In genomic region chr12:77213316-77213715, GRCh38 we compare ENCODE assay signal across 18 cellular contexts.
DNase-seq lines count a peak whose midpoint lies in the region; ATAC-seq, FAIRE-seq and TF ChIP-seq lines count a peak whose summit lies in the region.
"Had no signal": no experiment of that assay in that cellular context is flagged by ENCODE, and none has a peak within 500 bp of the region (broad histone marks: within the 10 kb centered on the region; RNA-seq: fewer than 3 reads in every experiment).

No MANE protein-coding gene starts in this region.

- H3K9me3 Mint-ChIP-seq in astrocyte (ENCODE audit: unreplicated experiment): peaks cover 15% of the 10 kb centered on the region

- H3K36me3 Mint-ChIP-seq in astrocyte (ENCODE audit: low read depth, unreplicated experiment): no peaks in the 10 kb centered on the region
- H3K36me3 Mint-ChIP-seq: activated CD8-positive, alpha-beta memory T cell treated with anti-CD3 and anti-CD28 coated beads, Interleukin-2, amount 10 ng/mL, durations not matched to agents 7 days and 5 days had no signal

- no peak for FAIRE-seq in astrocyte (lab: Jason Lieb, UNC)

- POLR2A ChIA-PET in RWPE1 (lab: Yijun Ruan, JAX; ENCODE audit: low non-redundant PET): no interaction called here

- H3K79me2 ChIP-seq in astrocyte (ENCODE audit: insufficient read depth, low read length): no peaks in the 10 kb centered on the region

- peak overlapping the region; percentile 53 for H3K4me2 ChIP-seq in astrocyte (ENCODE audit: low read length)
- H3K4me2 ChIP-seq: KMS-11 had no signal

- no peaks in the 10 kb centered on the region for H3K27me3 ChIP-seq in astrocyte (ENCODE audit: insufficient read depth, low read length)
- H3K27me3 ChIP-seq: vagina had no signal

- no peaks in the 10 kb centered on the region for H4K20me1 ChIP-seq in astrocyte (ENCODE audit: insufficient read depth, low read length)

- H2AFZ ChIP-seq in astrocyte (ENCODE audit: low read depth, low read length): peak overlapping the region; percentile 8

- H3K4me1 Mint-ChIP-seq in astrocyte (ENCODE audit: low read depth, unreplicated experiment): peaks cover 7% of the 10 kb centered on the region
- H3K4me1 Mint-ChIP-seq: activated CD8-positive, alpha-beta memory T cell treated with anti-CD3 and anti-CD28 coated beads, Interleukin-2, amount 10 ng/mL, durations not matched to agents 7 days and 5 days; stimulated activated naive CD8-positive, alpha-beta T cell treated with anti-CD3 and anti-CD28 coated beads, Interleukin-15, amount 100 ng/mL, for 72 hours had no signal

- DNase-seq in D341Med (ENCODE audit: low spot score): peak; percentile 24
- peak; percentile 38 for DNase-seq in astrocyte (ENCODE audit: low read depth)
- no peak for DNase-seq in left ventricle myocardium superior
- DNase-seq in retina: peak; percentile 23
- DNase-seq in posterior vena cava (ENCODE audit: low spot score): no peak
- no peak for DNase-seq in RWPE1 (ENCODE audit: low spot score)
- no peak for DNase-seq in activated CD4-positive, CD25-positive, alpha-beta regulatory T cell treated with anti-CD3 and anti-CD28 coated beads, Interleukin-2, amount 50 U/mL, for 72 hours
- DNase-seq: activated CD8-positive, alpha-beta memory T cell treated with anti-CD3 and anti-CD28 coated beads, Interleukin-2, amount 10 ng/mL, durations not matched to agents 7 days and 5 days; DMS 273 treated with DMSO at 0.1 percent for 48 hours; effector CD4-positive, alpha-beta T cell; NCI-H345; SHP77; stimulated activated naive CD8-positive, alpha-beta T cell treated with anti-CD3 and anti-CD28 coated beads, Interleukin-15, amount 100 ng/mL, for 72 hours; T-helper 2 cell had no signal

- CTCF ChIA-PET in RWPE1 (lab: Yijun Ruan, JAX): no interaction called here

- H3K9ac ChIP-seq in astrocyte (ENCODE audit: low read length): no peak overlapping the region
- H3K9ac ChIP-seq: KMS-11 had no signal

- no peak overlapping the region for H3K4me3 Mint-ChIP-seq in astrocyte (ENCODE audit: unreplicated experiment)
- H3K4me3 Mint-ChIP-seq: activated CD8-positive, alpha-beta memory T cell treated with anti-CD3 and anti-CD28 coated beads, Interleukin-2, amount 10 ng/mL, durations not matched to agents 7 days and 5 days; stimulated activated naive CD8-positive, alpha-beta T cell treated with anti-CD3 and anti-CD28 coated beads, Interleukin-15, amount 100 ng/mL, for 72 hours had no signal

- H3K27ac Mint-ChIP-seq in astrocyte (ENCODE audit: unreplicated experiment): no peak overlapping the region
- H3K27ac Mint-ChIP-seq: activated CD8-positive, alpha-beta memory T cell treated with anti-CD3 and anti-CD28 coated beads, Interleukin-2, amount 10 ng/mL, durations not matched to agents 7 days and 5 days; stimulated activated naive CD8-positive, alpha-beta T cell treated with anti-CD3 and anti-CD28 coated beads, Interleukin-15, amount 100 ng/mL, for 72 hours had no signal

- H3K27me3 Mint-ChIP-seq in astrocyte (ENCODE audit: low read depth, unreplicated experiment): no peaks in the 10 kb centered on the region
- H3K27me3 Mint-ChIP-seq: activated CD8-positive, alpha-beta memory T cell treated with anti-CD3 and anti-CD28 coated beads, Interleukin-2, amount 10 ng/mL, durations not matched to agents 7 days and 5 days; stimulated activated naive CD8-positive, alpha-beta T cell treated with anti-CD3 and anti-CD28 coated beads, Interleukin-15, amount 100 ng/mL, for 72 hours had no signal

- peaks cover 13% of the 10 kb centered on the region for H3K4me1 ChIP-seq in astrocyte (ENCODE audit: insufficient read depth, low read length)
- H3K4me1 ChIP-seq: vagina had no signal

- intact Hi-C loops in left ventricle myocardium superior (cut with micrococcal nuclease) (no loop called here), posterior vena cava (cut with DNase I) (no loop called here)

- ATAC-seq in left ventricle myocardium superior (peak; percentile 61), HG03025 (IDR thresholded peaks at IDR 0.05; ENCODE audit: low FRiP score, unreplicated experiment) (no peak)
- ATAC-seq: activated CD4-positive, CD25-positive, alpha-beta regulatory T cell treated with anti-CD3 and anti-CD28 coated beads, Interleukin-2, amount 50 U/mL, for 24 hours; activated CD8-positive, alpha-beta memory T cell treated with anti-CD3 and anti-CD28 coated beads, Interleukin-2, amount 10 ng/mL, durations not matched to agents 7 days and 5 days; stimulated activated naive CD8-positive, alpha-beta T cell treated with anti-CD3 and anti-CD28 coated beads, Interleukin-15, amount 100 ng/mL, for 72 hours had no signal

- peak overlapping the region; percentile 9 for H3K27ac ChIP-seq in astrocyte (ENCODE audit: low read depth, low read length)
- H3K27ac ChIP-seq in RWPE1: no peak overlapping the region
- H3K27ac ChIP-seq: KMS-11, vagina had no signal

- H3K4me3 ChIP-seq in astrocyte (ENCODE audit: insufficient read depth, low read depth, low read length): no peak overlapping the region
- H3K4me3 ChIP-seq: vagina had no signal

- H3K9me3 ChIP-seq in astrocyte (ENCODE audit: insufficient read depth, low read depth, low read length): no peaks in the 10 kb centered on the region
- H3K9me3 ChIP-seq: vagina had no signal

- no peaks in the 10 kb centered on the region for H3K36me3 ChIP-seq in astrocyte (ENCODE audit: insufficient read depth, low read length)
- H3K36me3 ChIP-seq: vagina had no signal

- no peak for TF ChIP-seq CTCF in astrocyte (IDR thresholded peaks at IDR 0.05; ENCODE audit: insufficient read depth, low read depth, low read length)
- no peak for TF ChIP-seq CTCF in RWPE1 (conservative IDR thresholded peaks at IDR 0.05; ENCODE audit: low read depth)

Comparison
In these comparisons a context has a peak if more than half of its experiments do, and no peak if none do; other contexts are left out.
1. DNase-seq: peak in D341Med (single experiment), astrocyte (single experiment) and retina (single experiment); none in left ventricle myocardium superior (single experiment), posterior vena cava (single experiment), RWPE1 (single experiment) and activated CD4-positive, CD25-positive, alpha-beta regulatory T cell treated with anti-CD3 and anti-CD28 coated beads, Interleukin-2, amount 50 U/mL, for 72 hours (single experiment).